ENCODE assay signal across 18 cellular contexts in genomic region chr6:6521961-6522360, GRCh38.
"Had no signal": no experiment of that assay in that cellular context is flagged by ENCODE, and none has a peak within 500 bp of the region (broad histone marks: within the 10 kb centered on the region; RNA-seq: fewer than 3 reads in every experiment).

No MANE protein-coding gene starts in this region.

- H3K9me3 Mint-ChIP-seq: endodermal cell; nephron; stimulated activated naive B cell treated with anti-CD40 and anti-IgM and Interleukin-4, amounts not matched to agents 10 μg/mL and 1 μg/mL and 100 μg/mL, for 72 hours; stimulated activated naive CD8-positive, alpha-beta T cell treated with anti-CD3 and anti-CD28 coated beads, Interleukin-15, amount 100 ng/mL, for 72 hours had no signal

- ATAC-seq: heart right ventricle; stimulated activated naive B cell treated with anti-CD40 and anti-IgM and Interleukin-4, amounts not matched to agents 10 μg/mL and 1 μg/mL and 100 μg/mL, for 72 hours; stimulated activated naive CD8-positive, alpha-beta T cell treated with anti-CD3 and anti-CD28 coated beads, Interleukin-15, amount 100 ng/mL, for 72 hours had no signal

- H3K4me1 Mint-ChIP-seq: endodermal cell; naive B cell; stimulated activated naive B cell treated with anti-CD40 and anti-IgM and Interleukin-4, amounts not matched to agents 10 μg/mL and 1 μg/mL and 100 μg/mL, for 72 hours had no signal

- H3K4me3 Mint-ChIP-seq: endodermal cell; naive B cell; nephron; stimulated activated naive B cell treated with anti-CD40 and anti-IgM and Interleukin-4, amounts not matched to agents 10 μg/mL and 1 μg/mL and 100 μg/mL, for 72 hours; stimulated activated naive CD8-positive, alpha-beta T cell treated with anti-CD3 and anti-CD28 coated beads, Interleukin-15, amount 100 ng/mL, for 72 hours had no signal

- H3K9me3 ChIP-seq: heart right ventricle, right atrium auricular region, sigmoid colon, thoracic aorta, transverse colon had no signal

- H3K36me3 ChIP-seq: heart right ventricle, right atrium auricular region, sigmoid colon, thoracic aorta, transverse colon had no signal

- H3K4me3 ChIP-seq: coronary artery, heart right ventricle, right atrium auricular region, sigmoid colon, skin epidermis, thoracic aorta, transverse colon had no signal

- H3K36me3 Mint-ChIP-seq: stimulated activated naive B cell treated with anti-CD40 and anti-IgM and Interleukin-4, amounts not matched to agents 10 μg/mL and 1 μg/mL and 100 μg/mL, for 72 hours had no signal

- H3K4me1 ChIP-seq: right atrium auricular region, sigmoid colon, transverse colon had no signal

- DNase-seq: effector CD4-positive, alpha-beta T cell; endodermal cell; heart right ventricle; hypothalamus; kidney glomerular epithelial cell; mesendoderm; naive B cell; sigmoid colon; stimulated activated CD4-positive, alpha-beta T cell treated with anti-CD3 and anti-CD28 coated beads, Interleukin-2, amount 100 ng/mL, for 24 hours; stimulated activated CD4-positive, alpha-beta T cell treated with anti-CD3 and anti-CD28 coated beads, Interleukin-4, amount 100 ng/mL, for 4 hours; stimulated activated naive B cell treated with anti-CD40 and anti-IgM and Interleukin-4, amounts not matched to agents 10 μg/mL and 1 μg/mL and 100 μg/mL, for 72 hours; stimulated activated naive CD8-positive, alpha-beta T cell treated with anti-CD3 and anti-CD28 coated beads, Interleukin-15, amount 100 ng/mL, for 72 hours; transverse colon had no signal

- H3K27ac ChIP-seq: coronary artery, heart right ventricle, right atrium auricular region, sigmoid colon, skin epidermis, thoracic aorta, transverse colon had no signal

- H3K27me3 ChIP-seq: right atrium auricular region had no signal

- H3K27ac Mint-ChIP-seq: endodermal cell; naive B cell; nephron; stimulated activated naive B cell treated with anti-CD40 and anti-IgM and Interleukin-4, amounts not matched to agents 10 μg/mL and 1 μg/mL and 100 μg/mL, for 72 hours; stimulated activated naive CD8-positive, alpha-beta T cell treated with anti-CD3 and anti-CD28 coated beads, Interleukin-15, amount 100 ng/mL, for 72 hours had no signal
